In the genomic region with DNA sequence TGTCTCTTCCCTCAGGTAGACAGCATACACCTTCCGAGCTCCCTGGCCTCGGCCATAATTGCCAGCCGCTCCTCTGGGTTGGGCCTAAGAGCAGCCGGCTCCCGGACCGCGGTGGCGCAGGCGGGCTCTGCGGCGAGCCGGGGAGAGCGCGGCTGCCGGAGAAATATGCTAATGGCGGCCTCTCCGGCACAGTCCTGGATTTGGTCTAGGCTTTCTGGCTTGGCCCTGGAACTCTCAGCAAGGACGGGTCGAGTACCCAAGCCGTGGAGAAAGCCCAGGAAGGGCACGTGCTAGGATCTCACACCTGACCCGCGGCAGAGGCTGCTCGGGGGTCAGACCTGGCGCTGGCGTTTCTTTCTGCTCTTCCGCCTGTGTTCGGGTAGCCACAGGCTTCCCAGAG, we compare ENCODE assay signal across 23 cellular contexts. TPM values are rescaled to one million over a fixed set of nuclear protein-coding genes. Genes with fewer than 3 reads are reported as not detected.
"Had no signal": no experiment of that assay in that cellular context is flagged by ENCODE, and none has a peak within 500 bp of the region (broad histone marks: within the 10 kb centered on the region; RNA-seq: fewer than 3 reads in every experiment).

No MANE protein-coding gene starts in this region.

- H3K27ac Mint-ChIP-seq: activated CD4-positive, alpha-beta memory T cell treated with anti-CD3 and anti-CD28 coated beads, Interleukin-2, amount 10 ng/mL, durations not matched to agents 7 days and 5 days; naive B cell had no signal

- H3K36me3 ChIP-seq: cardiac muscle cell, neutrophil, tibial artery, uterus had no signal

- H3K4me1 ChIP-seq: uterus had no signal

- H3K9me3 Mint-ChIP-seq: activated CD4-positive, alpha-beta memory T cell treated with anti-CD3 and anti-CD28 coated beads, Interleukin-2, amount 10 ng/mL, durations not matched to agents 7 days and 5 days; activated T-cell treated with anti-CD3 and anti-CD28 coated beads, Interleukin-2, amount 50 U/mL, for 4 hours had no signal

- H3K9me3 ChIP-seq: neutrophil, uterus had no signal

- H3K4me3 Mint-ChIP-seq: activated CD4-positive, alpha-beta memory T cell treated with anti-CD3 and anti-CD28 coated beads, Interleukin-2, amount 10 ng/mL, durations not matched to agents 7 days and 5 days; activated T-cell treated with anti-CD3 and anti-CD28 coated beads, Interleukin-2, amount 50 U/mL, for 4 hours; naive B cell had no signal

- H3K4me3 ChIP-seq: cardiac muscle cell, dorsolateral prefrontal cortex, tibial artery, uterus had no signal

- H3K4me1 Mint-ChIP-seq: activated CD4-positive, alpha-beta memory T cell treated with anti-CD3 and anti-CD28 coated beads, Interleukin-2, amount 10 ng/mL, durations not matched to agents 7 days and 5 days had no signal

- DNase-seq: activated CD4-positive, alpha-beta memory T cell treated with anti-CD3 and anti-CD28 coated beads, Interleukin-2, amount 10 ng/mL, durations not matched to agents 7 days and 5 days; activated effector memory CD4-positive, alpha-beta T cell treated with Interleukin-2 at 50 U/mL for 16 hours; activated naive CD4-positive, alpha-beta T cell treated with anti-CD3 and anti-CD28 coated beads, Interleukin-2, amount 50 U/mL, for 16 hours; activated T-cell treated with anti-CD3 and anti-CD28 coated beads, Interleukin-2, amount 50 U/mL, for 4 hours; dorsolateral prefrontal cortex; hypothalamus; islet precursor cell; mammary epithelial cell; naive B cell; stimulated activated CD4-positive, alpha-beta T cell treated with anti-CD3 and anti-CD28 coated beads, Interleukin-15, amount 100 ng/mL, for 24 hours; stimulated activated CD4-positive, alpha-beta T cell treated with anti-CD3 and anti-CD28 coated beads, Interleukin-4, amount 100 ng/mL, for 1 hour; stimulated activated naive CD4-positive, alpha-beta T cell; T-helper 1 cell; tibial artery; uterus had no signal

- H3K27ac ChIP-seq: cardiac muscle cell, dorsolateral prefrontal cortex, neutrophil, tibial artery, uterus, VCaP had no signal

RNA-seq across cellular contexts. Expression of a gene that starts 18.6 kb away (rescaled TPM):
- total RNA-seq: activated CD4-positive, alpha-beta memory T cell treated with anti-CD3 and anti-CD28 coated beads, Interleukin-2, amount 10 ng/mL, durations not matched to agents 7 days and 5 days; activated T-cell treated with anti-CD3 and anti-CD28 coated beads, Interleukin-2, amount 50 U/mL, for 4 hours; esophagus mucosa; glomerular endothelial cell; mammary epithelial cell; mononuclear cell; renal cortical epithelial cell; subcutaneous adipose tissue; uterus had no signal
- polyA plus RNA-seq: mammary epithelial cell had no signal
